8 cellular contexts compared by ENCODE assay signal in the genomic region with DNA sequence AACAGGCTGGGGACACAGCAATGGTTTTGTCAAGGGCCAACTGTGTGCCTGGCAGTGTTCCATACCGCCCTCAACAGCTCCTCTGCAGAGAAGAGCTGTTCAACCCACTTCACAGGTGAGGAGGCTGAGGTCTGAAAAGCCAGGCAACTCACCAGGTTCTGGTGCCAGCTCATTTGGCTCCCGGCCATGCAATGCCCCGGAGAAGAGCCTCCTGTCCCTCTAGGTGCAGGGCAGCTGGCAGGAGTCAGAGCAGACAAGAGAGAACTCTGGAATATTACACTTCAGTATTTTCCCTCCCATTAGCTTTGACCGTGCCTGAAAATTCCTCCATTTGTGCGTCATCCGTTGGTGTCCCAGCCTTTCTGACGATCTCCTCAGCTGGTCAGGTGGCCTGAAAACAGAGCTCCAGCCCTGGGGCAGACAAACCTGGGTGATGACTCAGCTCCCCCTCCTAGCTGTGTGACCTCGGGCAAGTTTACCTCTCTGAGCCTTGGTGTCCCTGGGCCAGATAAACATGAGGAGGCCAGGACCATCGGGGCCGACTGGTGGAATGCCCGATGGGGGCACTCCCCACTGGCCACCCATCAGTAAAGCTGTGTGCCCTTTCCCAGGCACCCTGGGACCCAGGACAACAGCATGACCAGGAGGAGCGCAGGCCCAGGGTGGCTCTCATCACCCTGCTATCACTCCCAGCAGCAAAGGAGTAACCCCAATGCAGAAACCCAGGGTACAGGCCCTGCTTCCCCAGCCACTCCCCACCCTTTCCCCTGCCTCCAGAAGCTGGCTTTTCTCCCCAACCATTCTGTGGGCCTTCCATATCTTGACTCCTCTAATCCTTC. TPM values are rescaled to one million over a fixed set of nuclear protein-coding genes. Genes with fewer than 3 reads are reported as not detected.
DNase-seq lines count a peak whose midpoint lies in the region; ATAC-seq and TF ChIP-seq lines count a peak whose summit lies in the region.

No MANE protein-coding gene starts in this region.

- peaks cover 3% of the 10 kb centered on the region; the same call in 1 of the 2 replicates for H3K9me3 ChIP-seq in AG04450 (ENCODE audit: control insufficient read depth, insufficient read depth, low read length)
- H3K9me3 ChIP-seq in HUES48 (ENCODE audit: control insufficient read depth, insufficient read depth, low read length): peaks cover 5% of the 10 kb centered on the region; the same call in 1 of the 2 replicates
- no peaks in the 10 kb centered on the region for H3K9me3 ChIP-seq in adipocyte (ENCODE audit: control insufficient read depth, low read length)
- H3K9me3 ChIP-seq in iPS-20b (ENCODE audit: insufficient read depth, low read depth, low read length): peaks cover 11% of the 10 kb centered on the region

- no peak for TF ChIP-seq CTCF in AG04450 (IDR thresholded peaks at IDR 0.05; ENCODE audit: low read depth, low read length)

- H3K27me3 Mint-ChIP-seq in stimulated activated naive B cell treated with anti-CD40 and anti-IgM and Interleukin-4, amounts not matched to agents 10 μg/mL and 1 μg/mL and 100 μg/mL, for 72 hours: no peaks in the 10 kb centered on the region

- CTCF ChIA-PET in AG04450 (lab: Charles Lee): interaction anchor here (0.6 to 2.8 kb wide), 9 partner anchors 10 to 151 kb away, joined by 3 to 20 read pairs (median 5); a partner anchor contains a TSS

- H3K36me3 ChIP-seq in HUES48 (ENCODE audit: control insufficient read depth, insufficient read depth, low read length) (no peaks in the 10 kb centered on the region), adipocyte (ENCODE audit: control insufficient read depth, insufficient read depth, low read length, severe bottlenecking) (no peaks in the 10 kb centered on the region), iPS-20b (ENCODE audit: insufficient read depth, low read depth, low read length) (no peaks in the 10 kb centered on the region)

- H3K4me1 Mint-ChIP-seq in stimulated activated naive B cell treated with anti-CD40 and anti-IgM and Interleukin-4, amounts not matched to agents 10 μg/mL and 1 μg/mL and 100 μg/mL, for 72 hours: peaks cover 24 to 50% of the 10 kb centered on the region in 2 donors

- H3K4me1 ChIP-seq in HUES48 (ENCODE audit: control insufficient read depth, insufficient read depth, low read length): peaks cover 3% of the 10 kb centered on the region; the same call in 1 of the 2 replicates
- H3K4me1 ChIP-seq in adipocyte (ENCODE audit: control insufficient read depth, insufficient read depth, low read length): peaks cover 34% of the 10 kb centered on the region
- peaks cover 5% of the 10 kb centered on the region; the same call in 1 of the 2 replicates for H3K4me1 ChIP-seq in iPS-20b (ENCODE audit: insufficient read depth, low read length)

- H3K4me3 Mint-ChIP-seq in stimulated activated naive B cell treated with anti-CD40 and anti-IgM and Interleukin-4, amounts not matched to agents 10 μg/mL and 1 μg/mL and 100 μg/mL, for 72 hours: peak overlapping the region; percentile 92 to 97

- no peaks in the 10 kb centered on the region for H3K27me3 ChIP-seq in AG04450 (ENCODE audit: control insufficient read depth, insufficient read depth, low read length)
- no peaks in the 10 kb centered on the region for H3K27me3 ChIP-seq in HUES48 (ENCODE audit: control insufficient read depth, insufficient read depth, low read length)
- H3K27me3 ChIP-seq in adipocyte (replicated peaks; ENCODE audit: control insufficient read depth, insufficient read depth, low read length): no peaks in the 10 kb centered on the region
- H3K27me3 ChIP-seq in iPS-20b (ENCODE audit: insufficient read depth, low read length): no peaks in the 10 kb centered on the region

- H3K36me3 Mint-ChIP-seq in stimulated activated naive B cell treated with anti-CD40 and anti-IgM and Interleukin-4, amounts not matched to agents 10 μg/mL and 1 μg/mL and 100 μg/mL, for 72 hours: peaks cover 0 to 4% of the 10 kb centered on the region in 2 donors

- no peaks in the 10 kb centered on the region for H3K9me3 Mint-ChIP-seq in stimulated activated naive B cell treated with anti-CD40 and anti-IgM and Interleukin-4, amounts not matched to agents 10 μg/mL and 1 μg/mL and 100 μg/mL, for 72 hours

- ATAC-seq in stimulated activated naive B cell treated with anti-CD40 and anti-IgM and Interleukin-4, amounts not matched to agents 10 μg/mL and 1 μg/mL and 100 μg/mL, for 72 hours (replicated peaks): no peak

- peak overlapping the region; percentile 97 for H3K27ac Mint-ChIP-seq in stimulated activated naive B cell treated with anti-CD40 and anti-IgM and Interleukin-4, amounts not matched to agents 10 μg/mL and 1 μg/mL and 100 μg/mL, for 72 hours

- H3K9ac ChIP-seq in HUES48 (ENCODE audit: low read depth, low read length): no peak overlapping the region
- peak overlapping the region; percentile 64 for H3K9ac ChIP-seq in adipocyte (ENCODE audit: low read length)
- H3K9ac ChIP-seq in iPS-20b (ENCODE audit: low read depth, low read length): peak overlapping the region; percentile 94; the same call in 1 of the 2 replicates

- no peak overlapping the region for H3K4me3 ChIP-seq in AG04450 (ENCODE audit: low read depth, low read length)
- peak overlapping the region; percentile 51 for H3K4me3 ChIP-seq in HUES48 (ENCODE audit: low read depth, low read length)
- H3K4me3 ChIP-seq in adipocyte (ENCODE audit: low read length): peak overlapping the region; percentile 53
- H3K4me3 ChIP-seq in iPS-20b (ENCODE audit: low read length): peak overlapping the region; percentile 89

- POLR2A ChIA-PET in AG04450 (lab: Yijun Ruan, JAX): no interaction called here

- H3K27ac ChIP-seq in AG04450 (ENCODE audit: low read depth, low read length): peak overlapping the region; percentile 57
- peak overlapping the region; percentile 57 for H3K27ac ChIP-seq in HUES48 (ENCODE audit: low read depth, low read length)
- no peak overlapping the region for H3K27ac ChIP-seq in iPS-20b (ENCODE audit: low read length)

- DNase-seq in AG04450 (ENCODE audit: low read depth, low spot score) (no peak), adipocyte (ENCODE audit: low read depth) (peak; percentile 29), DMS 273 (lab: John Stamatoyannopoulos, UW; ENCODE audit: unreplicated experiment) (no peak), NCI-H2227 treated with DMSO at 0.1 percent for 48 hours (lab: John Stamatoyannopoulos, UW) (no peak), foreskin melanocyte (no peak)
- no peak for DNase-seq in stimulated activated naive B cell treated with anti-CD40 and anti-IgM and Interleukin-4, amounts not matched to agents 10 μg/mL and 1 μg/mL and 100 μg/mL, for 72 hours

RNA-seq across cellular contexts. Expression of a gene that starts 9.6 kb away (rescaled TPM):
- 8.2 and 10.0 TPM in 2 replicates for polyA plus RNA-seq in AG04450 (2011; rRNA removed)
- polyA minus RNA-seq in AG04450 (2011; rRNA and poly(A)+ RNA removed): 4.6 and 4.8 TPM in 2 replicates

RNA-seq across cellular contexts. Expression of a gene that starts 14.6 kb away (rescaled TPM):
- 0.06 and 0.14 TPM in 2 replicates for polyA plus RNA-seq in AG04450 (2011; rRNA removed)
- polyA minus RNA-seq in AG04450 (2011; rRNA and poly(A)+ RNA removed): 0.09 and 0.14 TPM in 2 replicates

RNA-seq across cellular contexts. Expression of a gene that starts 46.4 kb away (rescaled TPM):
- polyA plus RNA-seq in AG04450 (2011; rRNA removed): 25.0 and 35.9 TPM in 2 replicates
- polyA minus RNA-seq in AG04450 (2011; rRNA and poly(A)+ RNA removed): 28.9 and 38.2 TPM in 2 replicates

RNA-seq across cellular contexts. Expression of a gene that starts 48.0 kb away (rescaled TPM):
- polyA plus RNA-seq in AG04450 (2011; rRNA removed): 0.11 and 0.27 TPM in 2 replicates
- polyA minus RNA-seq in AG04450 (2011; rRNA and poly(A)+ RNA removed): 0.09 and 0.26 TPM in 2 replicates
